In the genomic region with DNA sequence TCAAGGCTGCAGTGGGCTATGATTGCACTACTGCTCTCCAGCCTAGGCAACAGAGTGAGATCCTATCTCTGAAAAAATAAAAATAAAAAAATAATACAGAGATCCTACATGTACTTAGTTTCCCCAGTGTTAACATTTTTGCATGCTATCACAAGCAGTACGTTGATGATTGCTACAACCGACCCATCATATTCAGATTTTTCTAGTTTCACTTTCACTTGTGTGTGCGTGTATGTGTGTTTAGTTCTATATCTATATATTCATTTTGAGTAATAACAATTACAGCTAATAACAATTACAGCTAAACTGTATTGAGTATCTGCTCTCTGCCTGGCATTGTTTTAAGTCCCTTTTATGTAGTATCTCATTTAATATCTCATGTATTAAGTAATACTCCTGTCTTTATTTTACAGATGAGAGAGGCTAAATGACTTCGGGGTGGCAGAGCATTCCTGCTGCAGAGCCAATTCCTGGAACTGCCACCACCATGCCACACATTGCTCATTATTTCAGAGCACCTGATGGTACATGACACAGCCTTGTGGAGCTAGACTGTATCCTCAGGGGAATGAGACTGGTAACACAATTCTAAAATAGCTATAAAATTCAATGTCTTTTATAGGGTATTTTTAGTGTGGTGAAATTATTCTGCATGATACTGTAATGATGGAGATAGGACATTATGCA, we compare ENCODE assay signal across 9 cellular contexts.
DNase-seq lines count a peak whose midpoint lies in the region; ATAC-seq and TF ChIP-seq lines count a peak whose summit lies in the region.
"Had no signal": no experiment of that assay in that cellular context is flagged by ENCODE, and none has a peak within 500 bp of the region (broad histone marks: within the 10 kb centered on the region; RNA-seq: fewer than 3 reads in every experiment).

No MANE protein-coding gene starts in this region.

- intact Hi-C loops in CD8-positive, alpha-beta T cell (cut with DNase I, micrococcal nuclease) = no loop called here
- intact Hi-C loops in lower lobe of right lung (cut with DNase I) = no loop called here

- H3K27ac Mint-ChIP-seq in CD8-positive, alpha-beta T cell = peak overlapping the region; percentile 58
- peak overlapping the region; percentile 90 for H3K27ac Mint-ChIP-seq in T-helper 1 cell treated with Interleukin-12 subunit alpha and Interleukin-12 subunit beta and Interleukin-4 antibody, amounts not matched to agents 30 μg/mL and 1 μg/mL, for 36 hours
- H3K27ac Mint-ChIP-seq: brain had no signal

- H3K9me2 ChIP-seq in GM23248 (ENCODE audit: insufficient read depth) = no peaks in the 10 kb centered on the region

- H3K4me1 Mint-ChIP-seq in CD8-positive, alpha-beta T cell (ENCODE audit: low read depth) = peaks cover 18% of the 10 kb centered on the region
- peaks cover 25% of the 10 kb centered on the region for H3K4me1 Mint-ChIP-seq in T-helper 1 cell treated with Interleukin-12 subunit alpha and Interleukin-12 subunit beta and Interleukin-4 antibody, amounts not matched to agents 30 μg/mL and 1 μg/mL, for 36 hours (ENCODE audit: low read depth)
- H3K4me1 Mint-ChIP-seq: brain had no signal

- peaks cover 3% of the 10 kb centered on the region for H3K36me3 Mint-ChIP-seq in CD8-positive, alpha-beta T cell
- H3K36me3 Mint-ChIP-seq in T-helper 1 cell treated with Interleukin-12 subunit alpha and Interleukin-12 subunit beta and Interleukin-4 antibody, amounts not matched to agents 30 μg/mL and 1 μg/mL, for 36 hours (ENCODE audit: low read depth) = no peaks in the 10 kb centered on the region
- H3K36me3 Mint-ChIP-seq: brain had no signal

- H3K4me3 Mint-ChIP-seq in CD8-positive, alpha-beta T cell = peak overlapping the region; percentile 83
- peak overlapping the region; percentile 84 for H3K4me3 Mint-ChIP-seq in T-helper 1 cell treated with Interleukin-12 subunit alpha and Interleukin-12 subunit beta and Interleukin-4 antibody, amounts not matched to agents 30 μg/mL and 1 μg/mL, for 36 hours
- H3K4me3 Mint-ChIP-seq: brain had no signal

- H3K9me3 Mint-ChIP-seq in CD8-positive, alpha-beta T cell = no peaks in the 10 kb centered on the region
- no peaks in the 10 kb centered on the region for H3K9me3 Mint-ChIP-seq in T-helper 1 cell treated with Interleukin-12 subunit alpha and Interleukin-12 subunit beta and Interleukin-4 antibody, amounts not matched to agents 30 μg/mL and 1 μg/mL, for 36 hours
- H3K9me3 Mint-ChIP-seq: brain had no signal

- H3K36me3 ChIP-seq in CD8-positive, alpha-beta T cell (ENCODE audit: insufficient read depth, low read length) = no peaks in the 10 kb centered on the region
- H3K36me3 ChIP-seq in GM23248 (ENCODE audit: low read depth) (no peaks in the 10 kb centered on the region), lower lobe of right lung (no peaks in the 10 kb centered on the region)

- H3K27ac ChIP-seq in CD8-positive, alpha-beta T cell (ENCODE audit: low read depth, low read length) = peak overlapping the region; percentile 9
- H3K27ac ChIP-seq in GM23248 (no peak overlapping the region), lower lobe of right lung (no peak overlapping the region)

- CTCF ChIA-PET in CD8-positive, alpha-beta T cell (lab: Charles Lee) = no interaction called here

- peak overlapping the region; percentile 59 for H3K4me3 ChIP-seq in CD8-positive, alpha-beta T cell (ENCODE audit: low read depth, low read length)
- peak overlapping the region; percentile 21 for H3K4me3 ChIP-seq in GM23248
- peak overlapping the region; percentile 43 for H3K4me3 ChIP-seq in lower lobe of right lung

- H3K79me2 ChIP-seq in GM23248 (ENCODE audit: insufficient read depth) = no peaks in the 10 kb centered on the region

- POLR2A ChIA-PET in CD8-positive, alpha-beta T cell (lab: Charles Lee) = no interaction called here

- no peak for TF ChIP-seq CTCF in CD8-positive, alpha-beta T cell (IDR thresholded peaks at IDR 0.05)
- no peak for TF ChIP-seq CTCF in lower lobe of right lung (IDR thresholded peaks at IDR 0.05)

- no peaks in the 10 kb centered on the region for H3K27me3 ChIP-seq in CD8-positive, alpha-beta T cell (ENCODE audit: insufficient read depth, low read length)
- H3K27me3 ChIP-seq in GM23248 (replicated peaks; ENCODE audit: insufficient read depth) = peaks cover 6% of the 10 kb centered on the region; the same call in 1 of the 2 replicates
- H3K27me3 ChIP-seq in lower lobe of right lung (ENCODE audit: low read depth) = no peaks in the 10 kb centered on the region

- no peaks in the 10 kb centered on the region for H3K9me3 ChIP-seq in CD8-positive, alpha-beta T cell (ENCODE audit: low read length)
- H3K9me3 ChIP-seq in GM23248 (ENCODE audit: low read depth) = no peaks in the 10 kb centered on the region
- no peaks in the 10 kb centered on the region for H3K9me3 ChIP-seq in lower lobe of right lung

- no peaks in the 10 kb centered on the region for H4K20me1 ChIP-seq in GM23248 (ENCODE audit: insufficient read depth)

- H3F3A ChIP-seq in GM23248 (ENCODE audit: insufficient read depth) = no peaks in the 10 kb centered on the region

- no peak for DNase-seq in CD8-positive, alpha-beta T cell
- DNase-seq in GM23248 (no peak), lower lobe of right lung (no peak), NCI-H1694 treated with DMSO at 0.1 percent for 48 hours (lab: John Stamatoyannopoulos, UW) (no peak), ecto neural progenitor cell (ENCODE audit: low spot score) (no peak), hippocampal formation (lab: John Stamatoyannopoulos, UW) (no peak), GM19240 (ENCODE audit: insufficient read length, low spot score) (no peak)

- no peak overlapping the region for H2AFZ ChIP-seq in GM23248

- peak; percentile 31 for ATAC-seq in CD8-positive, alpha-beta T cell
- peak in 1 of 2 donors; percentile 31 for ATAC-seq in lower lobe of right lung

- no peaks in the 10 kb centered on the region for H3K27me3 Mint-ChIP-seq in CD8-positive, alpha-beta T cell (ENCODE audit: low read depth)
- no peaks in the 10 kb centered on the region for H3K27me3 Mint-ChIP-seq in T-helper 1 cell treated with Interleukin-12 subunit alpha and Interleukin-12 subunit beta and Interleukin-4 antibody, amounts not matched to agents 30 μg/mL and 1 μg/mL, for 36 hours (ENCODE audit: low read depth)
- H3K27me3 Mint-ChIP-seq: brain had no signal

- no peak overlapping the region for H3K4me2 ChIP-seq in GM23248 (ENCODE audit: unreplicated experiment)

- H3K9ac ChIP-seq in GM23248 = no peak overlapping the region

- H3K4me1 ChIP-seq in CD8-positive, alpha-beta T cell (ENCODE audit: insufficient read depth, low read length) = no peaks in the 10 kb centered on the region
- H3K4me1 ChIP-seq in GM23248 (ENCODE audit: insufficient read depth) (no peaks in the 10 kb centered on the region), lower lobe of right lung (no peaks in the 10 kb centered on the region)

- 57 to 62% methylated on average over 4 of the region's 4 CpGs for WGBS in GM23248 (ENCODE audit: low coverage in 1 of 2, low lambda C conversion rate in 2 of 2, missing lambda C conversion rate in 2 of 2), 2 experiments

- in situ Hi-C loops in GM23248 (cut with MboI) = no loop called here
